Comparison of ENCODE assay signal across 10 cellular contexts in the genomic region with DNA sequence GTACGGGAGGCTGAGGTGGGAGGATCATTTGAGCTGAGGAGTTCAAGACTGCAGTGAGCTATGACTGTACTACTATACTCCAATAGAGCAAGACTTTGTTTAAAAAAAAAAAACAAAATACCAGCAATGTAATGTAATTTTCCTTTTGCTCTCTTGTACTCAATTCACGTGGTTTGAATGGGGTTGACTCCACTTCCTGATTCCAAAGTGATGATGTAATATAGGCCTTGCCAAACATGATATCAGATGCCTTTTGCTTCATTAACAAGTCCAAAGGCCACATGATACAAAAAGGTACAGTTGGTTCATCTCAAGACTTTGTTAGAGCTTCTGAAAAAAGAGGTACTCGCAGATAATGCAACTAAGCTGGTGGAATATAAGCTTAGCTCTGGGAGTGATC.
DNase-seq lines count a peak whose midpoint lies in the region; ATAC-seq and TF ChIP-seq lines count a peak whose summit lies in the region.
"Had no signal": no experiment of that assay in that cellular context is flagged by ENCODE, and none has a peak within 500 bp of the region (broad histone marks: within the 10 kb centered on the region; RNA-seq: fewer than 3 reads in every experiment).

No MANE protein-coding gene starts in this region.

- no peaks in the 10 kb centered on the region for H3K9me3 Mint-ChIP-seq in memory B cell

- DNase-seq in DMS 273 (lab: John Stamatoyannopoulos, UW; ENCODE audit: unreplicated experiment) (peak; percentile 6), DMS 273 treated with DMSO at 0.1 percent for 48 hours (lab: John Stamatoyannopoulos, UW) (no peak), LoVo (ENCODE audit: low spot score) (peak; percentile 12), brain microvascular endothelial cell (peak; percentile 46), memory B cell (ENCODE audit: low spot score in 2 of 2) (no peak), uterus (no peak), NCI-H1092 treated with DMSO at 0.1 percent for 48 hours (lab: John Stamatoyannopoulos, UW) (no peak)
- DNase-seq: stimulated activated CD4-positive, alpha-beta T cell treated with anti-CD3 and anti-CD28 coated beads, Interleukin-4, amount 100 ng/mL, for 4 hours had no signal

- H3K27ac ChIP-seq in brain microvascular endothelial cell (no peak overlapping the region), uterus (no peak overlapping the region)
- H3K27ac ChIP-seq: 22Rv1 had no signal

- H3K36me3 ChIP-seq in brain microvascular endothelial cell (replicated peaks) = no peaks in the 10 kb centered on the region
- H3K36me3 ChIP-seq in uterus = no peaks in the 10 kb centered on the region

- H3K27me3 Mint-ChIP-seq in memory B cell = no peaks in the 10 kb centered on the region

- H3K36me3 Mint-ChIP-seq in memory B cell = peaks cover 9% of the 10 kb centered on the region

- intact Hi-C loops in uterus (cut with DNase I; ENCODE audit: low total_unique reads) = no loop called here

- no peak overlapping the region for H3K27ac Mint-ChIP-seq in memory B cell

- no peak overlapping the region for H3K4me3 ChIP-seq in brain microvascular endothelial cell (ENCODE audit: low read depth, low read length)
- no peak overlapping the region for H3K4me3 ChIP-seq in uterus

- peaks cover 13% of the 10 kb centered on the region for H3K4me1 Mint-ChIP-seq in memory B cell

- peak; percentile 12 for ATAC-seq in memory B cell (ENCODE audit: low read depth)
- no peak for ATAC-seq in HG02610 (IDR thresholded peaks at IDR 0.05; ENCODE audit: unreplicated experiment)

- no peaks in the 10 kb centered on the region for H3K4me1 ChIP-seq in uterus

- no peak for TF ChIP-seq POLR2A in uterus (IDR thresholded peaks at IDR 0.05)

- no peaks in the 10 kb centered on the region for H3K9me3 ChIP-seq in uterus

- in situ Hi-C loops in brain microvascular endothelial cell (cut with HindIII; ENCODE audit: low pct_ligation_motif_present, low sequenced_read_pairs) = no loop called here

- H3K27me3 ChIP-seq in brain microvascular endothelial cell (replicated peaks) = no peaks in the 10 kb centered on the region
- no peaks in the 10 kb centered on the region for H3K27me3 ChIP-seq in uterus

- TF ChIP-seq CTCF in brain microvascular endothelial cell (IDR thresholded peaks at IDR 0.05; ENCODE audit: low read depth, low read length, missing control alignments) (no peak), uterus (IDR thresholded peaks at IDR 0.05) (no peak)

- no peak overlapping the region for H3K4me3 Mint-ChIP-seq in memory B cell

Comparison
In these comparisons a context has a peak if more than half of its experiments do, and no peak if none do; other contexts are left out.
1. DNase-seq: peak in DMS 273 (single experiment), LoVo (single experiment) and brain microvascular endothelial cell (single experiment); none in DMS 273 treated with DMSO at 0.1 percent for 48 hours (single experiment), memory B cell (0 of 2), uterus (0 of 2) and NCI-H1092 treated with DMSO at 0.1 percent for 48 hours (single experiment).